Comparison of ENCODE assay signal across 1 cellular context in the genomic region with DNA sequence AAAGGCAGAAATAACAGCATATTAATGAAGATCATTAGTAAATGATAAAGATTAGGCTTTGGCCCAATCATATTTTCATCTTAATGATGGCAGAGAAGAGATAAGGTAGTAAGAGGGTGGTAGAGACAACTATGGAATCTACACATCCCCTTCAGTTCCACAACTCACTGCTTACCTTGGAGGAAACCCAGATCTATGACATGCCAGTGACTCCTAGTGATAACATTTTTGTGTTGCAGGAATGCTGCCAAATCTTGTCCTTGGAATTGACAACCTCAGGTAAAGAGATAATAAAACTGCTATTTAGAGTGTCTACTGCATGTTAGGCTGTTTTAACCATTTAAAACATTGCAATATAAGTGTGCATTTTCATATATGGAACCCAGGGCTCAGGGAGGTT.
TF ChIP-seq lines count a peak whose summit lies in the region.

No MANE protein-coding gene starts in this region.

TF ChIP-seq in H1, 55 proteins besides CTCF, POLR2A, EP300 and RAD21 (continued from another document):
- TF ChIP-seq, protein P1, sequence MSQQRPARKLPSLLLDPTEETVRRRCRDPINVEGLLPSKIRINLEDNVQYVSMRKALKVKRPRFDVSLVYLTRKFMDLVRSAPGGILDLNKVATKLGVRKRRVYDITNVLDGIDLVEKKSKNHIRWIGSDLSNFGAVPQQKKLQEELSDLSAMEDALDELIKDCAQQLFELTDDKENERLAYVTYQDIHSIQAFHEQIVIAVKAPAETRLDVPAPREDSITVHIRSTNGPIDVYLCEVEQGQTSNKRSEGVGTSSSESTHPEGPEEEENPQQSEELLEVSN (IDR thresholded peaks at IDR 0.05), result no peak
- TF ChIP-seq, protein P2, sequence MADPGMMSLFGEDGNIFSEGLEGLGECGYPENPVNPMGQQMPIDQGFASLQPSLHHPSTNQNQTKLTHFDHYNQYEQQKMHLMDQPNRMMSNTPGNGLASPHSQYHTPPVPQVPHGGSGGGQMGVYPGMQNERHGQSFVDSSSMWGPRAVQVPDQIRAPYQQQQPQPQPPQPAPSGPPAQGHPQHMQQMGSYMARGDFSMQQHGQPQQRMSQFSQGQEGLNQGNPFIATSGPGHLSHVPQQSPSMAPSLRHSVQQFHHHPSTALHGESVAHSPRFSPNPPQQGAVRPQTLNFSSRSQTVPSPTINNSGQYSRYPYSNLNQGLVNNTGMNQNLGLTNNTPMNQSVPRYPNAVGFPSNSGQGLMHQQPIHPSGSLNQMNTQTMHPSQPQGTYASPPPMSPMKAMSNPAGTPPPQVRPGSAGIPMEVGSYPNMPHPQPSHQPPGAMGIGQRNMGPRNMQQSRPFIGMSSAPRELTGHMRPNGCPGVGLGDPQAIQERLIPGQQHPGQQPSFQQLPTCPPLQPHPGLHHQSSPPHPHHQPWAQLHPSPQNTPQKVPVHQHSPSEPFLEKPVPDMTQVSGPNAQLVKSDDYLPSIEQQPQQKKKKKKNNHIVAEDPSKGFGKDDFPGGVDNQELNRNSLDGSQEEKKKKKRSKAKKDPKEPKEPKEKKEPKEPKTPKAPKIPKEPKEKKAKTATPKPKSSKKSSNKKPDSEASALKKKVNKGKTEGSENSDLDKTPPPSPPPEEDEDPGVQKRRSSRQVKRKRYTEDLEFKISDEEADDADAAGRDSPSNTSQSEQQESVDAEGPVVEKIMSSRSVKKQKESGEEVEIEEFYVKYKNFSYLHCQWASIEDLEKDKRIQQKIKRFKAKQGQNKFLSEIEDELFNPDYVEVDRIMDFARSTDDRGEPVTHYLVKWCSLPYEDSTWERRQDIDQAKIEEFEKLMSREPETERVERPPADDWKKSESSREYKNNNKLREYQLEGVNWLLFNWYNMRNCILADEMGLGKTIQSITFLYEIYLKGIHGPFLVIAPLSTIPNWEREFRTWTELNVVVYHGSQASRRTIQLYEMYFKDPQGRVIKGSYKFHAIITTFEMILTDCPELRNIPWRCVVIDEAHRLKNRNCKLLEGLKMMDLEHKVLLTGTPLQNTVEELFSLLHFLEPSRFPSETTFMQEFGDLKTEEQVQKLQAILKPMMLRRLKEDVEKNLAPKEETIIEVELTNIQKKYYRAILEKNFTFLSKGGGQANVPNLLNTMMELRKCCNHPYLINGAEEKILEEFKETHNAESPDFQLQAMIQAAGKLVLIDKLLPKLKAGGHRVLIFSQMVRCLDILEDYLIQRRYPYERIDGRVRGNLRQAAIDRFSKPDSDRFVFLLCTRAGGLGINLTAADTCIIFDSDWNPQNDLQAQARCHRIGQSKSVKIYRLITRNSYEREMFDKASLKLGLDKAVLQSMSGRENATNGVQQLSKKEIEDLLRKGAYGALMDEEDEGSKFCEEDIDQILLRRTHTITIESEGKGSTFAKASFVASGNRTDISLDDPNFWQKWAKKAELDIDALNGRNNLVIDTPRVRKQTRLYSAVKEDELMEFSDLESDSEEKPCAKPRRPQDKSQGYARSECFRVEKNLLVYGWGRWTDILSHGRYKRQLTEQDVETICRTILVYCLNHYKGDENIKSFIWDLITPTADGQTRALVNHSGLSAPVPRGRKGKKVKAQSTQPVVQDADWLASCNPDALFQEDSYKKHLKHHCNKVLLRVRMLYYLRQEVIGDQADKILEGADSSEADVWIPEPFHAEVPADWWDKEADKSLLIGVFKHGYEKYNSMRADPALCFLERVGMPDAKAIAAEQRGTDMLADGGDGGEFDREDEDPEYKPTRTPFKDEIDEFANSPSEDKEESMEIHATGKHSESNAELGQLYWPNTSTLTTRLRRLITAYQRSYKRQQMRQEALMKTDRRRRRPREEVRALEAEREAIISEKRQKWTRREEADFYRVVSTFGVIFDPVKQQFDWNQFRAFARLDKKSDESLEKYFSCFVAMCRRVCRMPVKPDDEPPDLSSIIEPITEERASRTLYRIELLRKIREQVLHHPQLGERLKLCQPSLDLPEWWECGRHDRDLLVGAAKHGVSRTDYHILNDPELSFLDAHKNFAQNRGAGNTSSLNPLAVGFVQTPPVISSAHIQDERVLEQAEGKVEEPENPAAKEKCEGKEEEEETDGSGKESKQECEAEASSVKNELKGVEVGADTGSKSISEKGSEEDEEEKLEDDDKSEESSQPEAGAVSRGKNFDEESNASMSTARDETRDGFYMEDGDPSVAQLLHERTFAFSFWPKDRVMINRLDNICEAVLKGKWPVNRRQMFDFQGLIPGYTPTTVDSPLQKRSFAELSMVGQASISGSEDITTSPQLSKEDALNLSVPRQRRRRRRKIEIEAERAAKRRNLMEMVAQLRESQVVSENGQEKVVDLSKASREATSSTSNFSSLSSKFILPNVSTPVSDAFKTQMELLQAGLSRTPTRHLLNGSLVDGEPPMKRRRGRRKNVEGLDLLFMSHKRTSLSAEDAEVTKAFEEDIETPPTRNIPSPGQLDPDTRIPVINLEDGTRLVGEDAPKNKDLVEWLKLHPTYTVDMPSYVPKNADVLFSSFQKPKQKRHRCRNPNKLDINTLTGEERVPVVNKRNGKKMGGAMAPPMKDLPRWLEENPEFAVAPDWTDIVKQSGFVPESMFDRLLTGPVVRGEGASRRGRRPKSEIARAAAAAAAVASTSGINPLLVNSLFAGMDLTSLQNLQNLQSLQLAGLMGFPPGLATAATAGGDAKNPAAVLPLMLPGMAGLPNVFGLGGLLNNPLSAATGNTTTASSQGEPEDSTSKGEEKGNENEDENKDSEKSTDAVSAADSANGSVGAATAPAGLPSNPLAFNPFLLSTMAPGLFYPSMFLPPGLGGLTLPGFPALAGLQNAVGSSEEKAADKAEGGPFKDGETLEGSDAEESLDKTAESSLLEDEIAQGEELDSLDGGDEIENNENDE (IDR thresholded peaks at IDR 0.05; ENCODE audit: insufficient replicate concordance, low read length), result no peak
- TF ChIP-seq JUN (IDR thresholded peaks at IDR 0.05; ENCODE audit: low read depth, low read length) (no peak), CBX5 (IDR thresholded peaks at IDR 0.05; ENCODE audit: low read depth, low read length) (no peak), SIN3A (conservative IDR thresholded peaks at IDR 0.05 in 1 of 2, IDR thresholded peaks at IDR 0.05 in 1 of 2; ENCODE audit: low read depth in 1 of 2, low read length in 2 of 2) (no peak), PHF8 (conservative IDR thresholded peaks at IDR 0.05; ENCODE audit: low read depth, low read length) (no peak), RXRA (IDR thresholded peaks at IDR 0.05; ENCODE audit: insufficient read depth, low read depth, low read length) (no peak), TBP (IDR thresholded peaks at IDR 0.05; ENCODE audit: low read depth, low read length) (no peak)
TF ChIP-seq in H1: peak in this region for 0.
